In the genomic region with DNA sequence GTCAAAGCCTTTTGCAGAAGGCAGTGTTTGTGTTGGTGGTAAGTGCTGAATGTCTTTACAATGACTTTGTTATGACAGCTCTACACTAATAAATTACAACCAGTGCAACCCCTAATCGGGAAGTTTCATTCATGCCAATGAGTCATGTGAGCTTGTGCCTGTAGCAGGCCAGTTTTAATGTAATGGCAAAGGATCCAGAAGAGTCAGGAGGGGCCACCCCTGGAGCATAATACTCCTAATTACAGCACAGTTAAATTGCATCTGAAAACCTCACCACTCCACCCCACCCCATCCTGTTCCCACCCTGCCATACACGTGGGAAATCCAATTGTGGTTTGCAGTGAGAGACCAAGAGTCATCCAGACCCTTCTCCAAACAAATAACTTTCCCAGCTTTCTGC, we compare ENCODE assay signal across 1 cellular context.
TF ChIP-seq lines count a peak whose summit lies in the region.

No MANE protein-coding gene starts in this region.

TF ChIP-seq in SK-N-SH, 30 proteins besides CTCF, POLR2A, EP300 and RAD21 (continued from another document):
- TF ChIP-seq SMC3 (IDR thresholded peaks at IDR 0.05; ENCODE audit: low read depth, low read length) = no peak
